11 cellular contexts compared by ENCODE assay signal in genomic region chr1:25033030-25033827, GRCh38.
DNase-seq lines count a peak whose midpoint lies in the region; ATAC-seq and TF ChIP-seq lines count a peak whose summit lies in the region.
"Had no signal": no experiment of that assay in that cellular context is flagged by ENCODE, and none has a peak within 500 bp of the region (broad histone marks: within the 10 kb centered on the region; RNA-seq: fewer than 3 reads in every experiment).

No MANE protein-coding gene starts in this region.

- peak overlapping the region; percentile 45; the same call in 1 of the 2 replicates for H2AFZ ChIP-seq in OCI-LY7 (ENCODE audit: low read length)

- POLR2A ChIA-PET in OCI-LY7 (lab: Charles Lee) = interaction anchor here (0.8 to 1.6 kb wide), 2 partner anchors 11 to 37 kb away, joined by 3 to 9 read pairs; no protein-coding TSS in a partner anchor

- no peak for DNase-seq in activated naive CD8-positive, alpha-beta T cell treated with anti-CD3 and anti-CD28 coated beads, Interleukin-2, amount 50 U/mL, for 24 hours
- DNase-seq in OCI-LY7 (ENCODE audit: low spot score) = no peak
- DNase-seq in colonic mucosa = no peak
- no peak for DNase-seq in upper lobe of left lung
- DNase-seq in SJCRH30 = no peak
- DNase-seq in activated gamma-delta T cell treated with Interleukin-2 at 50 U/mL for 16 hours = no peak
- DNase-seq: BE2C, NCI-H2107, T-helper 9 cell had no signal

- 70 to 80% methylated on average over 8 to 12 of the region's 12 CpGs for WGBS in upper lobe of left lung, 2 donors

- no peaks in the 10 kb centered on the region for H3K79me2 ChIP-seq in OCI-LY7 (ENCODE audit: insufficient read depth, low read depth, low read length)

- intact Hi-C loops in OCI-LY7 (cut with micrococcal nuclease; ENCODE audit: unreplicated experiment) = no loop called here
- intact Hi-C loops in colonic mucosa (cut with DNase I) = no loop called here

- no peaks in the 10 kb centered on the region for H3K27me3 Mint-ChIP-seq in activated naive CD8-positive, alpha-beta T cell
- H3K27me3 Mint-ChIP-seq in activated naive CD8-positive, alpha-beta T cell treated with anti-CD3 and anti-CD28 coated beads, Interleukin-2, amount 50 U/mL, for 24 hours = no peaks in the 10 kb centered on the region

- H3K9me2 ChIP-seq in OCI-LY7 (ENCODE audit: insufficient read depth, low read length) = no peaks in the 10 kb centered on the region

- H3K4me3 Mint-ChIP-seq in activated naive CD8-positive, alpha-beta T cell = peak overlapping the region; percentile 86
- H3K4me3 Mint-ChIP-seq in activated naive CD8-positive, alpha-beta T cell treated with anti-CD3 and anti-CD28 coated beads, Interleukin-2, amount 50 U/mL, for 24 hours = no peak overlapping the region

- peak overlapping the region; percentile 59 for H3K4me2 ChIP-seq in OCI-LY7 (ENCODE audit: low read length)

- H3K4me3 ChIP-seq in OCI-LY7 (ENCODE audit: low read depth, low read length, poor library complexity, severe bottlenecking) = peak overlapping the region; percentile 19
- H3K4me3 ChIP-seq in colonic mucosa = no peak overlapping the region
- no peak overlapping the region for H3K4me3 ChIP-seq in upper lobe of left lung
- H3K4me3 ChIP-seq in SJCRH30 = no peak overlapping the region

- H3K36me3 ChIP-seq in OCI-LY7 (ENCODE audit: insufficient read depth, low read length) (no peaks in the 10 kb centered on the region), colonic mucosa (no peaks in the 10 kb centered on the region), upper lobe of left lung (no peaks in the 10 kb centered on the region), SJCRH30 (no peaks in the 10 kb centered on the region)
- H3K36me3 ChIP-seq: BE2C had no signal

- H3K4me1 Mint-ChIP-seq in activated naive CD8-positive, alpha-beta T cell (ENCODE audit: low read depth) = peaks cover 62% of the 10 kb centered on the region
- H3K4me1 Mint-ChIP-seq in activated naive CD8-positive, alpha-beta T cell treated with anti-CD3 and anti-CD28 coated beads, Interleukin-2, amount 50 U/mL, for 24 hours = peaks cover 66% of the 10 kb centered on the region

- no peaks in the 10 kb centered on the region for H4K20me1 ChIP-seq in OCI-LY7 (ENCODE audit: insufficient read depth, low read length)

- TF ChIP-seq CTCF in OCI-LY7 (conservative IDR thresholded peaks at IDR 0.05; ENCODE audit: low read length) (no peak), colonic mucosa (IDR thresholded peaks at IDR 0.05) (no peak), upper lobe of left lung (IDR thresholded peaks at IDR 0.05) (no peak)

- H3K9me3 Mint-ChIP-seq in activated naive CD8-positive, alpha-beta T cell (ENCODE audit: low read depth) = no peaks in the 10 kb centered on the region
- no peaks in the 10 kb centered on the region for H3K9me3 Mint-ChIP-seq in activated naive CD8-positive, alpha-beta T cell treated with anti-CD3 and anti-CD28 coated beads, Interleukin-2, amount 50 U/mL, for 24 hours

- no peak overlapping the region for H3K9ac ChIP-seq in colonic mucosa (ENCODE audit: low read depth in 2 of 2, low read length in 2 of 2)

- no peak for TF ChIP-seq EP300 in upper lobe of left lung (IDR thresholded peaks at IDR 0.05)

- H3K27ac ChIP-seq in OCI-LY7 (ENCODE audit: low read depth, low read length, poor library complexity, severe bottlenecking) (peak overlapping the region; percentile 74), colonic mucosa (peak overlapping the region; percentile 40), upper lobe of left lung (peak overlapping the region in 3 of 4 donors; percentile 31 to 65 (median 63)), SJCRH30 (no peak overlapping the region)

- H3K4me1 ChIP-seq in OCI-LY7 (ENCODE audit: insufficient read depth, low read length, poor library complexity, severe bottlenecking) (peaks cover 63% of the 10 kb centered on the region), colonic mucosa (no peaks in the 10 kb centered on the region), upper lobe of left lung (peaks cover 6 to 45% (median 30%) of the 10 kb centered on the region in 4 donors), SJCRH30 (no peaks in the 10 kb centered on the region)
- H3K4me1 ChIP-seq: BE2C had no signal

- H3K9me3 ChIP-seq in OCI-LY7 (ENCODE audit: low read length) (no peaks in the 10 kb centered on the region), colonic mucosa (no peaks in the 10 kb centered on the region), upper lobe of left lung (no peaks in the 10 kb centered on the region), SJCRH30 (replicated peaks) (no peaks in the 10 kb centered on the region)
- H3K9me3 ChIP-seq: BE2C had no signal

- peak overlapping the region; percentile 98 for H3K27ac Mint-ChIP-seq in activated naive CD8-positive, alpha-beta T cell
- no peak overlapping the region for H3K27ac Mint-ChIP-seq in activated naive CD8-positive, alpha-beta T cell treated with anti-CD3 and anti-CD28 coated beads, Interleukin-2, amount 50 U/mL, for 24 hours

- H3K27me3 ChIP-seq in colonic mucosa (no peaks in the 10 kb centered on the region), upper lobe of left lung (no peaks in the 10 kb centered on the region), SJCRH30 (no peaks in the 10 kb centered on the region; the same call in 1 of the 2 replicates)
- H3K27me3 ChIP-seq: BE2C had no signal

- no peak for TF ChIP-seq POLR2A in upper lobe of left lung (IDR thresholded peaks at IDR 0.05)

- CTCF ChIA-PET in OCI-LY7 (lab: Charles Lee; ENCODE audit: unreplicated experiment) = interaction anchor here (0.5 kb wide), 1 partner anchor 110 kb away, joined by 4 read pairs; no protein-coding TSS in a partner anchor

- no TSS peak for BruUV-seq in OCI-LY7 (replicated peaks; lab: Mats Ljungman, UMichigan)

- no peaks in the 10 kb centered on the region for H3K36me3 Mint-ChIP-seq in activated naive CD8-positive, alpha-beta T cell
- peaks cover 9% of the 10 kb centered on the region for H3K36me3 Mint-ChIP-seq in activated naive CD8-positive, alpha-beta T cell treated with anti-CD3 and anti-CD28 coated beads, Interleukin-2, amount 50 U/mL, for 24 hours (ENCODE audit: low read depth)

- no peak for ATAC-seq in activated naive CD8-positive, alpha-beta T cell treated with anti-CD3 and anti-CD28 coated beads, Interleukin-2, amount 50 U/mL, for 24 hours
- ATAC-seq in upper lobe of left lung (ENCODE audit: low FRiP score in 2 of 2) (no peak), HG03457 (IDR thresholded peaks at IDR 0.05; ENCODE audit: unreplicated experiment) (no peak)
